In the genomic region with DNA sequence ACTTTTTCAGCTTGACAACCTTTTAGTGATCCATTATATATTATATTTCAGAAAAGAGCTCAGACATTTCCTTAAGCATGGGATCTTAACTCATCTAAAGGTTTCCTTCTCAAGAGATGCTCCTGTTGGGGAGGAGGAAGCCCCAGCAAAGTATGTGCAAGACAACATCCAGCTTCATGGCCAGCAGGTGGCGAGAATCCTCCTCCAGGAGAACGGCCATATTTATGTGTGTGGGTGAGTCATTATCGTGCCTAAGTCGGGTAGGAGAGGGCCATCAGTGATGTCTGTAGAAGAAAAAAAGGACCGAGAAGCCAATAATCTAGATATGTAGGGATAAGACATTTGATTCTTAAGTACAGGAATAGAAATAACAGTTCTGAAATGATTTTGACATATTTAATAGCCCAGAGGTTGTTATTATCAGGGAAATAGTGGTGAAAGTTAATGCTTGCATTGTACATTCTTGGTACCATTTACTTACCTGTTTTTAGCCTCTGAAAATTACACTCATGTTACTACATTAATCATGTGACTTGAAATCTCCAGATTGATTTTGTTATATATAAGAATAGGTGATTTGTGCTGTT, we compare ENCODE assay signal across 8 cellular contexts. TPM values are rescaled to one million over a fixed set of nuclear protein-coding genes. Genes with fewer than 3 reads are reported as not detected.
A peak's percentile ranks its signal among the peaks of the same experiment; 100 is the strongest.
DNase-seq lines count a peak whose midpoint lies in the region; ATAC-seq, FAIRE-seq and TF ChIP-seq lines count a peak whose summit lies in the region.

No MANE protein-coding gene starts in this region.

- no peaks in the 10 kb centered on the region for H3K27me3 ChIP-seq in sigmoid colon
- no peaks in the 10 kb centered on the region for H3K27me3 ChIP-seq in pancreas

- ATAC-seq in pancreas, result no peak

- peak; percentile 74 for DNase-seq in A172 (ENCODE audit: low spot score)
- peak; percentile 21 for DNase-seq in LoVo (ENCODE audit: low spot score)
- DNase-seq in activated CD4-positive, alpha-beta T cell treated with anti-CD3 and anti-CD28 coated beads, Interleukin-2, amount 50 U/mL, for 1 hour, result peak; percentile 18
- DNase-seq in iPS-NIHi11 (ENCODE audit: low spot score), result peak; percentile 29
- no peak for DNase-seq in sigmoid colon
- DNase-seq in NCI-H345 (lab: John Stamatoyannopoulos, UW), result no peak
- no peak for DNase-seq in pancreas

- 74 to 84% methylated on average over 5 of the region's 5 CpGs for WGBS in sigmoid colon, 2 donors
- WGBS in pancreas, 2 donors, result 73 to 87% methylated on average over 5 of the region's 5 CpGs

- peaks cover 3 to 100% (median 60%) of the 10 kb centered on the region in 4 donors for H3K36me3 ChIP-seq in sigmoid colon
- peaks cover 9 to 75% (median 22%) of the 10 kb centered on the region in 3 donors for H3K36me3 ChIP-seq in pancreas

- H3K9me3 ChIP-seq in sigmoid colon (no peaks in the 10 kb centered on the region), pancreas (no peaks in the 10 kb centered on the region)

- H3K4me3 ChIP-seq in sigmoid colon (no peak overlapping the region), pancreas (no peak overlapping the region)

- H3K27ac ChIP-seq in sigmoid colon (no peak overlapping the region), pancreas (no peak overlapping the region)

- TF ChIP-seq EP300 in sigmoid colon (IDR thresholded peaks at IDR 0.05), result no peak

- intact Hi-C loops in sigmoid colon (cut with DNase I) (no loop called here), pancreas (cut with DNase I) (no loop called here)

- TF ChIP-seq POLR2A in sigmoid colon (IDR thresholded peaks at IDR 0.05), result no peak

- H3K4me1 ChIP-seq in sigmoid colon (no peaks in the 10 kb centered on the region), pancreas (no peaks in the 10 kb centered on the region)

- FAIRE-seq in pancreas (lab: Jason Lieb, UNC), result no peak

- TF ChIP-seq CTCF in GM12872 (IDR thresholded peaks at IDR 0.05; ENCODE audit: insufficient read depth, low read depth, low read length) (peak; percentile 38; the same call in 2 of the 3 replicates), sigmoid colon (IDR thresholded peaks at IDR 0.05) (no peak), pancreas (IDR thresholded peaks at IDR 0.05) (no peak)

RNA-seq across cellular contexts. Expression of gene MTRR, which starts 28.2 kb away (rescaled TPM):
- total RNA-seq in A172 (2014; rRNA removed; shearing (Covaris generic)), result 23.2 and 40.9 TPM in 2 replicates
- total RNA-seq in sigmoid colon (10 to 100 TPM; 44.4 to 50.4 (median 49.9) TPM), pancreas (10 to 100 TPM; 18.4 to 27.8 (median 20.2) TPM)
- polyA plus RNA-seq in sigmoid colon (10 to 100 TPM; 13.8 to 22.5 (median 17.3) TPM), pancreas (10 to 100 TPM in 1 of 2 donors, 1 to 10 TPM in 1; 6.8 to 15.1 TPM)

RNA-seq across cellular contexts. Expression of gene FASTKD3, which starts 28.3 kb away (rescaled TPM):
- 17.9 and 23.7 TPM in 2 replicates for total RNA-seq in A172 (2014; rRNA removed; shearing (Covaris generic))
- total RNA-seq in sigmoid colon (10 to 100 TPM in 1 of 4 donors, 1 to 10 TPM in 3; 3.0 to 11.1 (median 6.1) TPM), pancreas (1 to 10 TPM; 1.8 to 6.6 (median 2.6) TPM)
- polyA plus RNA-seq in sigmoid colon (10 to 100 TPM; 10.3 to 23.4 (median 15.5) TPM), pancreas (10 to 100 TPM in 1 of 2 donors, 1 to 10 TPM in 1; 8.4 to 10.3 TPM)

RNA-seq across cellular contexts. Expression of gene CFAP90, which starts 46.2 kb away (rescaled TPM):
- not detected in 2 replicates for total RNA-seq in A172 (2014; rRNA removed; shearing (Covaris generic))
- total RNA-seq in sigmoid colon, result under 1 TPM in 1 of 4 donors, not detected in 3; 0.81 TPM
- under 1 TPM in 1 of 3 donors, not detected in 2; 0.04 TPM for polyA plus RNA-seq in sigmoid colon
- total RNA-seq in pancreas, result 1 to 10 TPM in 3 of 6 donors, under 1 TPM in 3; 0.61 to 1.7 (median 1.1) TPM
- polyA plus RNA-seq in pancreas, result 1 to 10 TPM; 2.1 to 7.4 TPM

Comparison
In these comparisons a context has a peak if more than half of its experiments do, and no peak if none do; other contexts are left out.
1. DNase-seq: peak in A172 (single experiment), LoVo (single experiment), activated CD4-positive, alpha-beta T cell treated with anti-CD3 and anti-CD28 coated beads, Interleukin-2, amount 50 U/mL, for 1 hour (single experiment) and iPS-NIHi11 (single experiment); none in sigmoid colon (single experiment), NCI-H345 (single experiment) and pancreas (0 of 6).